Comparison of ENCODE assay signal across 8 cellular contexts in the genomic region with DNA sequence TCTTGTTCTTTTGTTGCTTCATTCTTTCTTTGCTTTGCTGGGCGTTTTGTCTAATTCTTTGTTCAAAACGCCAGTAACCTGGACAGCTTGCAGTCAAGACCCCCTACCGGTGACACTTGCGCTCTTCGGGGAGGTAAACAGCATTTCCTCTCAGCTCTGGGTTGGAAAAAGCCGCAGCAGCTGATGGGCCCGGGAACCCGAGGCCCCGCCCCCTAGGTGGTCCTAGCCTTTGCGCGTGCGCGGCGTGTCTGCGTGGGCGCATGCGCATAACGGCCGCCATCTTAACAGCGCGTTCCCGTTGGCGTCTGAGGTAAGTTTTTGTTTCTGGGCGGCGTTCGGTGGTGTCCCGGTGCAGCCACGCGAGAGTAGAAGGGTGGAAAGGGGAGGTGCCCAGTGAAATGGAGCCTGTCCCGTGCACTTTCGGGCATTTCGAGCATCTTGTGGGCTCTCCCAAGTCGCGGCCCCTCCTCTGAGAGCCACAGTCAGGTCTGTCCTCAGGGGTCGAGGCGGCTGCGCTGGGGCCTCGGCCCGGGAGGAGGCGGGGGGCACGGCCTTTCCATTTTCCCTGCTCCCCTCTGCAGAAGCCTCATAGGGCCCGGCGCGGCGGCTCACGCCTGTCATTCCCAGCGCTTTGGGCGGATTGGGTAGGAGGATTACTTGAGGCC. TPM values are rescaled to one million over a fixed set of nuclear protein-coding genes. Genes with fewer than 3 reads are reported as not detected.
DNase-seq lines count a peak whose midpoint lies in the region; ATAC-seq and TF ChIP-seq lines count a peak whose summit lies in the region.

ZNF559 (plus strand) TSS at position 261 of the 665 bp plus-strand sequence. CDS start 14,371 bp downstream, outside the sequence.

- H3K4me3 ChIP-seq in AG09309 (ENCODE audit: control insufficient read depth, low read depth, low read length): peak within 1 kb of the TSS; percentile 98
- peak within 1 kb of the TSS; percentile 77 to 84 for H3K4me3 ChIP-seq in cardiac fibroblast (replicated peaks in 1 of 2; ENCODE audit: low read depth in 2 of 2, low read length in 2 of 2)

- peaks cover 4% of the 10 kb centered on the region; the same call in 1 of the 2 replicates for H3K4me1 Mint-ChIP-seq in WTC11

- H3K27ac Mint-ChIP-seq in WTC11: peak within 1 kb of the TSS; percentile 96

- CTCF ChIA-PET in WTC11 (lab: Charles Lee): interaction anchor here (0.6 to 1.2 kb wide), 2 partner anchors 12 to 111 kb away, joined by 3 to 4 read pairs; partner anchors contain the start of gene ZNF266

- POLR2A ChIA-PET in WTC11 (lab: Charles Lee): no interaction called here

- H3K27me3 Mint-ChIP-seq in WTC11 (ENCODE audit: low read depth): peaks cover 10% of the 10 kb centered on the region

- peaks cover 48% of the 10 kb centered on the region for H3K36me3 Mint-ChIP-seq in WTC11

- peak; percentile 24 for TF ChIP-seq CTCF in AG09309 (IDR thresholded peaks at IDR 0.05; ENCODE audit: control insufficient read depth, insufficient read depth, low read depth, low read length, missing control alignments)
- no peak for TF ChIP-seq CTCF in WTC11 (IDR thresholded peaks at IDR 0.05)
- TF ChIP-seq CTCF in cardiac fibroblast (IDR thresholded peaks at IDR 0.05; ENCODE audit: low read depth, low read length): peak; percentile 31

- peak within 1 kb of the TSS; percentile 82 for H3K4me3 Mint-ChIP-seq in WTC11

- ATAC-seq in GM18907 (IDR thresholded peaks at IDR 0.05; ENCODE audit: unreplicated experiment): peak; percentile 98
- ATAC-seq in HG03139 (IDR thresholded peaks at IDR 0.05; ENCODE audit: unreplicated experiment): peak; percentile 94
- ATAC-seq in WTC11: peak; percentile 95

- peak; percentile 67 for DNase-seq in AG09309 (ENCODE audit: low read depth)
- peak; percentile 94 for DNase-seq in NCI-H2227 (lab: John Stamatoyannopoulos, UW; ENCODE audit: unreplicated experiment)
- DNase-seq in WTC11 (ENCODE audit: low spot score): peak; percentile 89
- DNase-seq in cardiac fibroblast (ENCODE audit: low read depth in 2 of 2): peak; percentile 97 to 98
- peak; percentile 96 for DNase-seq in iris pigment epithelial cell (ENCODE audit: low read depth)
- peak; percentile 92 to 94 for DNase-seq in stimulated activated CD4-positive, alpha-beta T cell treated with anti-CD3 and anti-CD28 coated beads, Interleukin-12 subunit alpha, Interleukin-12 subunit beta, amount 100 ng/mL, for 24 hours (ENCODE audit: low read depth in 2 of 2)

- peaks cover 50% of the 10 kb centered on the region for H3K9me3 Mint-ChIP-seq in WTC11

TF ChIP-seq in WTC11, 78 proteins besides CTCF, POLR2A, EP300 and RAD21:
- no peak for TF ChIP-seq KAT7 (CRISPR knock-in tag; IDR thresholded peaks at IDR 0.05; ENCODE audit: borderline replicate concordance)
- TF ChIP-seq SOX15 (CRISPR knock-in tag; IDR thresholded peaks at IDR 0.05): no peak
- no peak for TF ChIP-seq E2F5 (CRISPR knock-in tag; IDR thresholded peaks at IDR 0.05)
- no peak for TF ChIP-seq ESRRA (CRISPR knock-in tag; IDR thresholded peaks at IDR 0.05; ENCODE audit: borderline replicate concordance)
- TF ChIP-seq, protein P1, sequence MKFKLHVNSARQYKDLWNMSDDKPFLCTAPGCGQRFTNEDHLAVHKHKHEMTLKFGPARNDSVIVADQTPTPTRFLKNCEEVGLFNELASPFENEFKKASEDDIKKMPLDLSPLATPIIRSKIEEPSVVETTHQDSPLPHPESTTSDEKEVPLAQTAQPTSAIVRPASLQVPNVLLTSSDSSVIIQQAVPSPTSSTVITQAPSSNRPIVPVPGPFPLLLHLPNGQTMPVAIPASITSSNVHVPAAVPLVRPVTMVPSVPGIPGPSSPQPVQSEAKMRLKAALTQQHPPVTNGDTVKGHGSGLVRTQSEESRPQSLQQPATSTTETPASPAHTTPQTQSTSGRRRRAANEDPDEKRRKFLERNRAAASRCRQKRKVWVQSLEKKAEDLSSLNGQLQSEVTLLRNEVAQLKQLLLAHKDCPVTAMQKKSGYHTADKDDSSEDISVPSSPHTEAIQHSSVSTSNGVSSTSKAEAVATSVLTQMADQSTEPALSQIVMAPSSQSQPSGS (CRISPR knock-in tag; IDR thresholded peaks at IDR 0.05; ENCODE audit: borderline replicate concordance, low read depth): no peak
- TF ChIP-seq IRF2 (CRISPR knock-in tag; IDR thresholded peaks at IDR 0.05; ENCODE audit: borderline replicate concordance, low read depth): no peak

RNA-seq across cellular contexts. Expression of gene ZNF559, which starts in this region (rescaled TPM):
- total RNA-seq in WTC11 (2021): 12.5 to 15.1 TPM (median 12.9 TPM) in 3 replicates

Comparison
In these comparisons a context has a peak if more than half of its experiments do, and no peak if none do; other contexts are left out.
1. Peak in every context shown above with its lines: DNase-seq, ATAC-seq and H3K4me3 ChIP-seq.